ENCODE assay signal across 12 cellular contexts in genomic region chr2:213227458-213227857, GRCh38. TPM values are rescaled to one million over a fixed set of nuclear protein-coding genes. Genes with fewer than 3 reads are reported as not detected.
A peak's percentile ranks its signal among the peaks of the same experiment; 100 is the strongest.
DNase-seq lines count a peak whose midpoint lies in the region; ATAC-seq and TF ChIP-seq lines count a peak whose summit lies in the region.
"Had no signal": no experiment of that assay in that cellular context is flagged by ENCODE, and none has a peak within 500 bp of the region (broad histone marks: within the 10 kb centered on the region; RNA-seq: fewer than 3 reads in every experiment).

No MANE protein-coding gene starts in this region.

- POLR2A ChIA-PET in HEK293T (lab: Yijun Ruan, JAX): no interaction called here

- no peak overlapping the region; the same call in 1 of the 2 replicates for H3K4me3 ChIP-seq in BLaER1

- ATAC-seq in GM19324 (IDR thresholded peaks at IDR 0.05; ENCODE audit: low FRiP score, unreplicated experiment) (peak; percentile 91), HG02885 (IDR thresholded peaks at IDR 0.05; ENCODE audit: poor library complexity, unreplicated experiment) (peak; percentile 94)

- H4K20me1 ChIP-seq in BLaER1: no peaks in the 10 kb centered on the region

- peak overlapping the region; percentile 57; the same call in 1 of the 2 replicates for H3K27ac ChIP-seq in BLaER1
- H3K27ac ChIP-seq: C4-2B, HL-60, neutrophil had no signal

- CTCF ChIA-PET in HEK293T (lab: Yijun Ruan, JAX): no interaction called here

- no peaks in the 10 kb centered on the region for H3K27me3 ChIP-seq in BLaER1
- H3K27me3 ChIP-seq: neutrophil had no signal

- H3K4me1 ChIP-seq in BLaER1: peaks cover 68% of the 10 kb centered on the region

- DNase-seq in M059J (ENCODE audit: low read depth): peak; percentile 31
- no peak for DNase-seq in NCI-H345 treated with DMSO at 0.1 percent for 48 hours (lab: John Stamatoyannopoulos, UW; ENCODE audit: unreplicated experiment)
- DNase-seq in HEK293T (ENCODE audit: extremely low spot score): no peak
- DNase-seq in cerebellar cortex (ENCODE audit: low spot score): no peak
- DNase-seq in cerebellum (ENCODE audit: low spot score): no peak
- DNase-seq: NCI-H524 treated with DMSO at 0.1 percent for 48 hours had no signal

- H3K9ac ChIP-seq in BLaER1: no peak overlapping the region

- no peaks in the 10 kb centered on the region for H3K36me3 ChIP-seq in BLaER1
- H3K36me3 ChIP-seq: neutrophil had no signal

- H3K4me2 ChIP-seq in BLaER1: peak overlapping the region; percentile 69

- no peaks in the 10 kb centered on the region for H3K9me3 ChIP-seq in BLaER1
- H3K9me3 ChIP-seq: neutrophil had no signal

TF ChIP-seq in HEK293T, 16 proteins besides CTCF, POLR2A, EP300 and RAD21:
- TF ChIP-seq CTBP1 (IDR thresholded peaks at IDR 0.05; ENCODE audit: borderline replicate concordance) (no peak), BHLHE40 (IDR thresholded peaks at IDR 0.05; ENCODE audit: borderline replicate concordance) (no peak), LEF1 (IDR thresholded peaks at IDR 0.05; ENCODE audit: borderline replicate concordance) (no peak), HDGF (IDR thresholded peaks at IDR 0.05; ENCODE audit: borderline replicate concordance) (no peak), FOXK2 (IDR thresholded peaks at IDR 0.05) (no peak), NFRKB (IDR thresholded peaks at IDR 0.05) (no peak), SUZ12 (IDR thresholded peaks at IDR 0.05) (no peak)

RNA-seq across cellular contexts. Expression of gene SPAG16, which starts 56.8 kb away (rescaled TPM):
- 20.8 and 37.8 TPM in 2 replicates for total RNA-seq in M059J (2014; rRNA removed; shearing (Covaris generic))
- 39.8 TPM for total RNA-seq in cerebellum
